ENCODE assay signal across 23 cellular contexts in the genomic region with DNA sequence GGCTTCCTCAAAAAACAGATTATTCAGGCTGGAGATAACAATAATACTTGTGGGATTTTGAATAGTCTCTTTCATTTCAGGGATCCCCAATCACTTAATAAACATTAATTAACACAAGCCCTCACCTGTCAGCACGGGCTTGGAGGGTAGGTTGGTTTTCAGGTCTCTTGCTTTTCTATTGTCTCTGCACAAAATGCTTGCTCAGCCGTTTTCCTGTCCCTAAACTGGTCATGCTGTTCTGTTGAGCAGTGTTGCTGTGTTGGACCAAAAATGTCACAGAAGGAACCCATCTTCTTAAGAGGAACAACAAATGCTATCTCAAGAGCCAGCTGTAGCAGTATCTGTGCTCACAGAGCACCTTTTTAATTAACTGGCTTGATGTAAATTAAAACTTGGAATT.
DNase-seq lines count a peak whose midpoint lies in the region; ATAC-seq, FAIRE-seq and TF ChIP-seq lines count a peak whose summit lies in the region.
"Had no signal": no experiment of that assay in that cellular context is flagged by ENCODE, and none has a peak within 500 bp of the region (broad histone marks: within the 10 kb centered on the region; RNA-seq: fewer than 3 reads in every experiment).

No MANE protein-coding gene starts in this region.

- H3K27me3 ChIP-seq in HepG2 (ENCODE audit: control insufficient read depth in 1 of 2, insufficient read depth in 2 of 2, low read length in 2 of 2), result no peaks in the 10 kb centered on the region; a peak in 1 of 5 replicates
- no peaks in the 10 kb centered on the region for H3K27me3 ChIP-seq in right lobe of liver
- H3K27me3 ChIP-seq in osteoblast (ENCODE audit: insufficient read depth, low read length), result peaks cover 45% of the 10 kb centered on the region

- TF ChIP-seq EP300 in HepG2 (IDR thresholded peaks at IDR 0.05; ENCODE audit: low read depth in 2 of 2, low read length in 2 of 2) (no peak), HepG2 (CRISPR knock-in tag; IDR thresholded peaks at IDR 0.05; ENCODE audit: borderline replicate concordance) (no peak)

- no peak for TF ChIP-seq RAD21 in HepG2 (CRISPR knock-in tag; IDR thresholded peaks at IDR 0.05)

- TF ChIP-seq CTCF in HepG2 (CRISPR knock-in tag; IDR thresholded peaks at IDR 0.05) (no peak), right lobe of liver (IDR thresholded peaks at IDR 0.05) (no peak), osteoblast (IDR thresholded peaks at IDR 0.05; ENCODE audit: extremely low read depth, low read depth, low read length) (no peak)

- no peaks in the 10 kb centered on the region for H4K20me1 ChIP-seq in HepG2 (ENCODE audit: insufficient read depth, low read length)
- H4K20me1 ChIP-seq in osteoblast (ENCODE audit: insufficient read depth, low read length), result no peaks in the 10 kb centered on the region

- CTCF ChIA-PET in HepG2 (lab: Yijun Ruan, JAX; ENCODE audit: low intra/inter-chr PET ratio, low total read pairs), result no interaction called here

- POLR2A ChIA-PET in HepG2 (lab: Yijun Ruan, JAX), result no interaction called here

- H3K36me3 ChIP-seq in HepG2 (replicated peaks in 1 of 2; ENCODE audit: control insufficient read depth in 1 of 2, insufficient read depth in 2 of 2, low read length in 2 of 2) (no peaks in the 10 kb centered on the region; a peak in 1 of 5 replicates), right lobe of liver (no peaks in the 10 kb centered on the region), osteoblast (ENCODE audit: insufficient read depth, low read length) (no peaks in the 10 kb centered on the region)
- H3K36me3 ChIP-seq: SJSA1 had no signal

- BruUV-seq in HepG2 (replicated peaks; lab: Mats Ljungman, UMichigan), result no TSS peak

- no peak overlapping the region for H3K4me3 ChIP-seq in HepG2 (replicated peaks in 1 of 3; ENCODE audit: insufficient read depth in 1 of 3, low read depth in 2 of 3, low read length in 3 of 3)
- H3K4me3 ChIP-seq in right lobe of liver, result no peak overlapping the region
- H3K4me3 ChIP-seq in osteoblast (ENCODE audit: insufficient read depth, low read length), result no peak overlapping the region
- H3K4me3 ChIP-seq: SJSA1 had no signal

- intact Hi-C loops in HepG2 (cut with micrococcal nuclease; ENCODE audit: unreplicated experiment), result no loop called here
- intact Hi-C loops in right lobe of liver (cut with DNase I), result no loop called here

- peaks cover 23% of the 10 kb centered on the region for H3K79me2 ChIP-seq in HepG2 (ENCODE audit: insufficient read depth, low read length)
- H3K79me2 ChIP-seq in osteoblast (ENCODE audit: insufficient read depth, low read length), result no peaks in the 10 kb centered on the region

- WGBS in HepG2 (ENCODE audit: low lambda C conversion rate), result 73% methylated on average over 2 of the region's 2 CpGs
- WGBS in right lobe of liver (ENCODE audit: insufficient coverage, low coverage, low lambda C conversion rate, missing lambda C conversion rate), result 16% methylated on average over 2 of the region's 2 CpGs

- TF ChIP-seq POLR2A in HepG2 (IDR thresholded peaks at IDR 0.05; ENCODE audit: insufficient read depth in 1 of 2, low read depth in 2 of 2, low read length in 2 of 2) (no peak), right lobe of liver (IDR thresholded peaks at IDR 0.05) (no peak)

- H3K9ac ChIP-seq in HepG2 (ENCODE audit: insufficient read depth, low read depth, low read length), result no peak overlapping the region

- H3K9me3 ChIP-seq in HepG2 (ENCODE audit: low read length), result no peaks in the 10 kb centered on the region
- H3K9me3 ChIP-seq in right lobe of liver, result no peaks in the 10 kb centered on the region
- no peaks in the 10 kb centered on the region for H3K9me3 ChIP-seq in osteoblast (ENCODE audit: low read depth, low read length)
- H3K9me3 ChIP-seq: SJSA1 had no signal

- no peak for DNase-seq in HepG2 (ENCODE audit: low spot score)
- DNase-seq in right lobe of liver, result no peak
- DNase-seq in NCI-H146 treated with DMSO at 0.1 percent for 48 hours (lab: John Stamatoyannopoulos, UW; ENCODE audit: unreplicated experiment), result peak; percentile 72
- DNase-seq in NCI-H774 (lab: John Stamatoyannopoulos, UW), result peak; percentile 28
- DNase-seq in osteoblast (ENCODE audit: insufficient read length, low spot score, missing footprints), result peak; percentile 58
- DNase-seq in NCI-H2171 (lab: John Stamatoyannopoulos, UW), result no peak
- no peak for DNase-seq in middle frontal gyrus (ENCODE audit: extremely low spot score, low spot score)
- no peak for DNase-seq in activated CD8-positive, alpha-beta memory T cell treated with anti-CD3 and anti-CD28 coated beads, Interleukin-2, amount 50 U/mL, for 48 hours
- DNase-seq: 8988T, Kasumi-1, NCI-H1092 treated with DMSO at 0.1 percent for 48 hours, NCI-H187, NCI-H2107, NCI-H226, NCI-H510A, NCI-H69, Right ventricle myocardium superior, RPMI8226 had no signal

- H2AFZ ChIP-seq in HepG2 (ENCODE audit: low read length), result no peak overlapping the region
- no peak overlapping the region for H2AFZ ChIP-seq in osteoblast (ENCODE audit: low read length)

- no peak for ATAC-seq in HepG2
- ATAC-seq in right lobe of liver, result no peak
- ATAC-seq: HCT116 had no signal

- no peak for FAIRE-seq in HepG2 (lab: Jason Lieb, UNC)
- FAIRE-seq: D721Med, G401.6 had no signal

- in situ Hi-C loops in HepG2 (cut with HindIII; ENCODE audit: extremely low pct_ligation_motif_present, low pct_unique_long_range_greater_than_20kb), result no loop called here

- H3K4me1 ChIP-seq in HepG2 (ENCODE audit: insufficient read depth, low read length), result peaks cover 19% of the 10 kb centered on the region; the same call in 1 of the 2 replicates
- peaks cover 0 to 9% (median 0%) of the 10 kb centered on the region in 4 donors for H3K4me1 ChIP-seq in right lobe of liver
- H3K4me1 ChIP-seq in osteoblast (ENCODE audit: insufficient read depth, low read length), result peaks cover 8% of the 10 kb centered on the region

- H3K4me2 ChIP-seq in HepG2 (ENCODE audit: low read depth, low read length) (no peak overlapping the region), osteoblast (ENCODE audit: insufficient read depth, low read length) (no peak overlapping the region)

- no peak overlapping the region for H3K27ac ChIP-seq in HepG2 (ENCODE audit: extremely low read length, insufficient read depth, low read length)
- no peak overlapping the region for H3K27ac ChIP-seq in right lobe of liver
- no peak overlapping the region for H3K27ac ChIP-seq in osteoblast (ENCODE audit: low read depth, low read length)
- H3K27ac ChIP-seq: HL-60, SJSA1 had no signal

TF ChIP-seq in HepG2, 621 proteins besides CTCF, POLR2A, EP300 and RAD21:
- TF ChIP-seq MAFF (IDR thresholded peaks at IDR 0.05; ENCODE audit: low read depth, low read length) (peak; percentile 85), KDM1A (CRISPR knock-in tag; IDR thresholded peaks at IDR 0.05) (no peak), MAFK (conservative IDR thresholded peaks at IDR 0.05 in 1 of 2, IDR thresholded peaks at IDR 0.05 in 1 of 2; ENCODE audit: low read length in 2 of 2) (peak; percentile 90 to 91)
TF ChIP-seq in HepG2: peak in this region for 2.

Comparison
In these comparisons a context has a peak if more than half of its experiments do, and no peak if none do; other contexts are left out.
1. DNase-seq: peak in NCI-H146 treated with DMSO at 0.1 percent for 48 hours (single experiment), NCI-H774 (single experiment) and osteoblast (single experiment); none in HepG2 (single experiment), right lobe of liver (0 of 3), NCI-H2171 (single experiment), middle frontal gyrus (single experiment) and activated CD8-positive, alpha-beta memory T cell treated with anti-CD3 and anti-CD28 coated beads, Interleukin-2, amount 50 U/mL, for 48 hours (single experiment).